Comparison of ENCODE assay signal across 11 cellular contexts in the genomic region with DNA sequence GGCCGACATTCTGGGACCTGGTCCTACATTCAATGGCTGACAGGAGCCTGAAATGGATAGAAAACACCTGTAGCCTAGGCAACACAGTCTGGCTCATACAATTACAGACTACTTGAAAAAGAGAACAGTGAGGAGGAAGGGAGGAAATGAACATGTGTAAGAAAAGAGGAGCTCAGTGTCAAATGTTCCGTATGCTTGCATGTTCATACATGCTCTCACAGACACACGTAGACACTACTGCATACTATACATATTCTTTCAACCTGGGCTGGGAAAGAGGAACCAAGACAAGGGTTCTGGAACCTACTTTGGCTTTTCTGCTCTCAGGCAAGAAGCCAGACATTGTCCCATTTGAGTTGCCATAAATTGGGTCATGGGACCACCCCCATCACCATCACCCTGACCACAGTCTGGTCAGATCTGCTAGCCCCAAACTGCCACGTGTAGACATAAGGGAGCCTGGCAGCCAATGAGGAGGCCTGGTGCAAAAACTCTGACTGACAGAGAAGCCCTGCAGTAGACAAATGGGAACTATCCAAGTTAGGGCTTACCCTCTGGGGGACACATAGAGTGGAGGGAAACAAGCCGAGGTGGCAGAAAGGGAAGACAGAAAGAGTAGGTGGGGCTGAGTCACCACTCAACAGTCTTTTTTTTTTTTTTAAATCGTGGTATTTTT.
A peak's percentile ranks its signal among the peaks of the same experiment; 100 is the strongest.
DNase-seq lines count a peak whose midpoint lies in the region; ATAC-seq and TF ChIP-seq lines count a peak whose summit lies in the region.
"Had no signal": no experiment of that assay in that cellular context is flagged by ENCODE, and none has a peak within 500 bp of the region (broad histone marks: within the 10 kb centered on the region; RNA-seq: fewer than 3 reads in every experiment).

No MANE protein-coding gene starts in this region.

- H3K4me1 ChIP-seq in Loucy (ENCODE audit: insufficient read depth, low read length, poor library complexity, severe bottlenecking) = peaks cover 7% of the 10 kb centered on the region
- H3K4me1 ChIP-seq: upper lobe of left lung had no signal

- no peaks in the 10 kb centered on the region for H4K20me1 ChIP-seq in Loucy (ENCODE audit: insufficient read depth, low read length, poor library complexity, severe bottlenecking)

- H3K4me2 ChIP-seq in Loucy (ENCODE audit: low read depth, low read length, poor library complexity, severe bottlenecking) = peak overlapping the region; percentile 10

- H3K36me3 ChIP-seq in Loucy (ENCODE audit: insufficient read depth, low read length) = no peaks in the 10 kb centered on the region
- H3K36me3 ChIP-seq: upper lobe of left lung had no signal

- H3K4me3 ChIP-seq in Loucy (ENCODE audit: low read length, poor library complexity, severe bottlenecking) = no peak overlapping the region
- H3K4me3 ChIP-seq: lung, upper lobe of left lung had no signal

- no peak overlapping the region for H3K27ac Mint-ChIP-seq in activated CD8-positive, alpha-beta memory T cell treated with anti-CD3 and anti-CD28 coated beads, Interleukin-2, amount 10 ng/mL, durations not matched to agents 7 days and 5 days
- H3K27ac Mint-ChIP-seq in stimulated activated memory B cell treated with anti-CD40 and anti-IgM and Interleukin-4, amounts not matched to agents 10 μg/mL and 1 μg/mL and 100 μg/mL, for 72 hours = peak overlapping the region; percentile 31

- no peak overlapping the region for H3K4me3 Mint-ChIP-seq in activated CD8-positive, alpha-beta memory T cell treated with anti-CD3 and anti-CD28 coated beads, Interleukin-2, amount 10 ng/mL, durations not matched to agents 7 days and 5 days
- no peak overlapping the region for H3K4me3 Mint-ChIP-seq in stimulated activated memory B cell treated with anti-CD40 and anti-IgM and Interleukin-4, amounts not matched to agents 10 μg/mL and 1 μg/mL and 100 μg/mL, for 72 hours

- no peak for TF ChIP-seq CTCF in Loucy (conservative IDR thresholded peaks at IDR 0.05; ENCODE audit: low read length)

- no peak for DNase-seq in activated CD8-positive, alpha-beta memory T cell treated with anti-CD3 and anti-CD28 coated beads, Interleukin-2, amount 10 ng/mL, durations not matched to agents 7 days and 5 days
- DNase-seq in activated CD8-positive, alpha-beta memory T cell treated with anti-CD3 and anti-CD28 coated beads for 24 hours = no peak
- no peak for DNase-seq in NAMALWA (ENCODE audit: low spot score)
- DNase-seq in Right ventricle myocardium inferior (ENCODE audit: missing footprints) = no peak
- DNase-seq in SHP77 treated with DMSO at 0.1 percent for 48 hours (lab: John Stamatoyannopoulos, UW) = no peak
- DNase-seq: cortex of kidney, upper lobe of left lung had no signal

- peaks cover 3% of the 10 kb centered on the region for H3K27me3 Mint-ChIP-seq in activated CD8-positive, alpha-beta memory T cell treated with anti-CD3 and anti-CD28 coated beads, Interleukin-2, amount 10 ng/mL, durations not matched to agents 7 days and 5 days
- peaks cover 12% of the 10 kb centered on the region for H3K27me3 Mint-ChIP-seq in stimulated activated memory B cell treated with anti-CD40 and anti-IgM and Interleukin-4, amounts not matched to agents 10 μg/mL and 1 μg/mL and 100 μg/mL, for 72 hours

- H3K36me3 Mint-ChIP-seq in activated CD8-positive, alpha-beta memory T cell treated with anti-CD3 and anti-CD28 coated beads, Interleukin-2, amount 10 ng/mL, durations not matched to agents 7 days and 5 days = peaks cover 9% of the 10 kb centered on the region
- H3K36me3 Mint-ChIP-seq in stimulated activated memory B cell treated with anti-CD40 and anti-IgM and Interleukin-4, amounts not matched to agents 10 μg/mL and 1 μg/mL and 100 μg/mL, for 72 hours = peaks cover 7% of the 10 kb centered on the region

- intact Hi-C loops in Right ventricle myocardium inferior (cut with DNase I) = no loop called here

- peaks cover 7% of the 10 kb centered on the region for H3K9me3 Mint-ChIP-seq in activated CD8-positive, alpha-beta memory T cell treated with anti-CD3 and anti-CD28 coated beads, Interleukin-2, amount 10 ng/mL, durations not matched to agents 7 days and 5 days (ENCODE audit: low read depth)
- H3K9me3 Mint-ChIP-seq in stimulated activated memory B cell treated with anti-CD40 and anti-IgM and Interleukin-4, amounts not matched to agents 10 μg/mL and 1 μg/mL and 100 μg/mL, for 72 hours = peaks cover 6% of the 10 kb centered on the region

- no peak overlapping the region for H3K9ac ChIP-seq in Loucy (ENCODE audit: low read depth, low read length, poor library complexity, severe bottlenecking)

- peaks cover 13% of the 10 kb centered on the region for H3K4me1 Mint-ChIP-seq in activated CD8-positive, alpha-beta memory T cell treated with anti-CD3 and anti-CD28 coated beads, Interleukin-2, amount 10 ng/mL, durations not matched to agents 7 days and 5 days
- peaks cover 42% of the 10 kb centered on the region for H3K4me1 Mint-ChIP-seq in stimulated activated memory B cell treated with anti-CD40 and anti-IgM and Interleukin-4, amounts not matched to agents 10 μg/mL and 1 μg/mL and 100 μg/mL, for 72 hours

- no peaks in the 10 kb centered on the region for H3K9me2 ChIP-seq in Loucy (replicated peaks; ENCODE audit: low read depth, low read length)

- no peaks in the 10 kb centered on the region for H3F3A ChIP-seq in Loucy (ENCODE audit: low read depth)

- no peaks in the 10 kb centered on the region for H3K27me3 ChIP-seq in Loucy (ENCODE audit: insufficient read depth, low read length, poor library complexity, severe bottlenecking)
- H3K27me3 ChIP-seq: upper lobe of left lung had no signal

- H2AFZ ChIP-seq in Loucy (ENCODE audit: low read length) = no peak overlapping the region

- H3K79me2 ChIP-seq in Loucy (ENCODE audit: insufficient read depth, low read length) = no peaks in the 10 kb centered on the region

- CTCF ChIA-PET in activated CD8-positive, alpha-beta memory T cell treated with anti-CD3 and anti-CD28 coated beads, Interleukin-2, amount 10 ng/mL, durations not matched to agents 7 days and 5 days (lab: Charles Lee) = no interaction called here

- ATAC-seq in activated CD8-positive, alpha-beta memory T cell treated with anti-CD3 and anti-CD28 coated beads, Interleukin-2, amount 10 ng/mL, durations not matched to agents 7 days and 5 days = peak; percentile 33
- ATAC-seq in GM21526 (IDR thresholded peaks at IDR 0.05; ENCODE audit: low FRiP score, unreplicated experiment) (peak; percentile 49), Right ventricle myocardium inferior (no peak)
- peak; percentile 85 for ATAC-seq in stimulated activated memory B cell treated with anti-CD40 and anti-IgM and Interleukin-4, amounts not matched to agents 10 μg/mL and 1 μg/mL and 100 μg/mL, for 72 hours

- H3K9me3 ChIP-seq in Loucy (ENCODE audit: insufficient read depth, low read depth, low read length) = peaks cover 6% of the 10 kb centered on the region; the same call in 1 of the 2 replicates
- H3K9me3 ChIP-seq: upper lobe of left lung had no signal
